Comparison of ENCODE assay signal across 8 cellular contexts in the genomic region with DNA sequence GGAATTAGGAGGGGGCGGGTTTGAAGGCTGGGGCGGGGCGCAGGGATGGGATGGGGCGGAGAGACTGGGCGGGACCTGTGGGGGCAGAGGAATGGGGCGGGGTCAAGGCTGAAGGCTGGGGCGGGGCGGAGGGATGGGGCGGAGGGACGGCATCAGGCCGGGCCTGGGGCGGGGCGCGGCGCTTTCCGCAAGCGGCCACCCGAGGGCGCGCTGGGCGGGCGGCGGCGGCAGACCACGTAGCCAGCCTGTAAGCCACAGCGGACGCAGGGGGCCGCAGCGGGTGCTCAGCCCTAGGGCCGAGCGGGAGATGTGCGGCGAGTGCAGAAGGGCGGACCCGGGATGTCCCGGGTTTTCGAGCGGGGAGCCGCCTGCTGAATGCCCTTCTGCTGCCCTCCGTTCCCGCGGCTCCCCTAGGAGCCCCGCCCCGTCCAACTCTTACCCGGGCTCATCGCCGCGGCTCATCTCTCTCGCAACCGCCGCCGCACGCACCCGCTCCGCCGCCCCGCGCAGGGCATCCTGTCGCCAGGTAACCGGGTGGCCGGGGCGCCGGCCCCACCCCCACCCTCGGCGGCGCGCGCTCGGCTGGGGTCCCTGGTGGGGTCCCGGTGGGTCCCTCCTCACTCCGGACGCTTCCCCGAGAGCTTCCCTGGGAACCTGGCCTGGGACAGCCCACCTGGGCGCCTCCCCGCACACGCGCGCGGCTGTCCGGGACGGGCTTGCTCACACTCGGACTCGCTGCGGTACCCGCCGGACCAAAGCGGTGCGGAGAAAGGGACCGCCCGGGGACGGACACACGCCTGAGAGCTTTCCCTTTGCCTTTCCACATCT. TPM values are rescaled to one million over a fixed set of nuclear protein-coding genes. Genes with fewer than 3 reads are reported as not detected.
DNase-seq lines count a peak whose midpoint lies in the region; ATAC-seq and TF ChIP-seq lines count a peak whose summit lies in the region.

A gene (minus strand): TSS at position 499 of the 828 bp plus-strand sequence. CDS start 50 bp downstream, at position 449.

- H3K27ac ChIP-seq in ascending aorta, result peak within 1 kb of the TSS; percentile 68 to 74
- H3K27ac ChIP-seq in aorta (ENCODE audit: low read depth in 1 of 2, low read length in 2 of 2), result peak within 1 kb of the TSS in 1 of 2 donors; percentile 61

- H3K36me3 ChIP-seq in ascending aorta (no peaks in the 10 kb centered on the region), aorta (ENCODE audit: control insufficient read depth in 1 of 2, insufficient read depth in 2 of 2, low read length in 1 of 2) (no peaks in the 10 kb centered on the region)

- H3K9me3 ChIP-seq in ascending aorta (no peaks in the 10 kb centered on the region), aorta (ENCODE audit: control insufficient read depth, low read length) (no peaks in the 10 kb centered on the region)

- DNase-seq in NCI-H1105 (lab: John Stamatoyannopoulos, UW) (peak; percentile 78), T-helper 2 cell (peak; percentile 77 to 90 (median 85)), ascending aorta (ENCODE audit: low spot score in 2 of 2) (peak; percentile 18 to 96), hepatic stellate cell (ENCODE audit: low spot score) (peak; percentile 92), renal cortical epithelial cell (ENCODE audit: low read depth) (peak; percentile 52), aorta (peak; percentile 95 to 98)

- WGBS in aorta, 2 donors, result 1% methylated on average over 52 to 92 of the region's 92 CpGs

- peaks cover 0 to 2% of the 10 kb centered on the region in 2 donors for H3K4me1 ChIP-seq in ascending aorta
- H3K4me1 ChIP-seq in aorta (ENCODE audit: control insufficient read depth in 1 of 2, insufficient read depth in 2 of 2, low read length in 2 of 2), result no peaks in the 10 kb centered on the region

- ATAC-seq in HG02623 (IDR thresholded peaks at IDR 0.05; ENCODE audit: unreplicated experiment) (peak; percentile 90), aorta (ENCODE audit: low FRiP score) (peak; percentile 98)

- H3K27me3 ChIP-seq in ascending aorta (no peaks in the 10 kb centered on the region), aorta (ENCODE audit: control insufficient read depth in 1 of 2, insufficient read depth in 2 of 2, low read length in 1 of 2) (no peaks in the 10 kb centered on the region)

- H3K4me3 ChIP-seq in GM12875 (ENCODE audit: low read depth, low read length), result peak within 1 kb of the TSS; percentile 95
- peak within 1 kb of the TSS; percentile 80 to 97 for H3K4me3 ChIP-seq in ascending aorta
- H3K4me3 ChIP-seq in aorta (ENCODE audit: low read length in 2 of 2), result peak within 1 kb of the TSS; percentile 73 to 97

- intact Hi-C loops in ascending aorta (cut with DNase I) (loop anchor here (1.0 to 5.0 kb wide), 8 partner anchors 41 to 556 kb away; a partner anchor contains a TSS), aorta (cut with DNase I) (loop anchor here (2.0 to 10.0 kb wide), 5 partner anchors 41 to 563 kb away; no protein-coding TSS in a partner anchor)

- TF ChIP-seq CTCF in GM12875 (IDR thresholded peaks at IDR 0.05; ENCODE audit: borderline replicate concordance, insufficient read depth, low read depth, low read length) (peak; percentile 68), ascending aorta (IDR thresholded peaks at IDR 0.05) (peak; percentile 48 to 75 (median 65))

RNA-seq across cellular contexts. Expression of the gene that starts here (rescaled TPM):
- total RNA-seq in ascending aorta (not detected), renal cortical epithelial cell (0.87 and 4.4 TPM in 2 replicates), aorta (1 to 10 TPM; 3.0 to 3.8 TPM)
- polyA plus RNA-seq in aorta, result 1 to 10 TPM; 1.5 to 5.3 TPM

Comparison
In these comparisons a context has a peak if more than half of its experiments do, and no peak if none do; other contexts are left out.
1. Peak in DNase-seq, H3K4me3 ChIP-seq and H3K27ac ChIP-seq in ascending aorta; RNA of the gene not detected or under 1 TPM.